Comparison of ENCODE assay signal across 1 cellular context in genomic region chr11:13680501-13681264, GRCh38.
TF ChIP-seq lines count a peak whose summit lies in the region.

No MANE protein-coding gene starts in this region.

TF ChIP-seq in SK-N-SH treated with all-trans-retinoic acid at 6 μM for 48 hours, 23 proteins besides CTCF, POLR2A, EP300 and RAD21 (continued from another document):
- TF ChIP-seq, protein P1, sequence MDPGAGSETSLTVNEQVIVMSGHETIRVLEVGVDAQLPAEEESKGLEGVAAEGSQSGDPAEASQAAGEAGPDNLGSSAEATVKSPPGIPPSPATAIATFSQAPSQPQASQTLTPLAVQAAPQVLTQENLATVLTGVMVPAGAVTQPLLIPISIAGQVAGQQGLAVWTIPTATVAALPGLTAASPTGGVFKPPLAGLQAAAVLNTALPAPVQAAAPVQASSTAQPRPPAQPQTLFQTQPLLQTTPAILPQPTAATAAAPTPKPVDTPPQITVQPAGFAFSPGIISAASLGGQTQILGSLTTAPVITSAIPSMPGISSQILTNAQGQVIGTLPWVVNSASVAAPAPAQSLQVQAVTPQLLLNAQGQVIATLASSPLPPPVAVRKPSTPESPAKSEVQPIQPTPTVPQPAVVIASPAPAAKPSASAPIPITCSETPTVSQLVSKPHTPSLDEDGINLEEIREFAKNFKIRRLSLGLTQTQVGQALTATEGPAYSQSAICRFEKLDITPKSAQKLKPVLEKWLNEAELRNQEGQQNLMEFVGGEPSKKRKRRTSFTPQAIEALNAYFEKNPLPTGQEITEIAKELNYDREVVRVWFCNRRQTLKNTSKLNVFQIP (CRISPR knock-in tag; IDR thresholded peaks at IDR 0.05; ENCODE audit: borderline replicate concordance, low read depth) = no peak
- TF ChIP-seq ZNF8 (CRISPR knock-in tag; IDR thresholded peaks at IDR 0.05) = no peak
- no peak for TF ChIP-seq CSRNP3 (CRISPR knock-in tag; IDR thresholded peaks at IDR 0.05)
